1 cellular context compared by ENCODE assay signal in genomic region chr1:19799877-19800804, GRCh38.
A peak's percentile ranks its signal among the peaks of the same experiment; 100 is the strongest.
TF ChIP-seq lines count a peak whose summit lies in the region.

Gene TMCO4, minus strand, starts transcription at chr1:19799916. Its CDS starts 19,158 bp downstream, at chr1:19780758.

TF ChIP-seq in GM12878, 131 proteins besides CTCF, POLR2A, EP300 and RAD21 (continued from another document and continues in another):
- TF ChIP-seq CUX1 (IDR thresholded peaks at IDR 0.05; ENCODE audit: insufficient replicate concordance, low read depth, low read length) (no peak), MEF2B (IDR thresholded peaks at IDR 0.05; ENCODE audit: partially characterized antibody, poor library complexity, severe bottlenecking) (no peak), SMAD5 (IDR thresholded peaks at IDR 0.05; ENCODE audit: low read depth) (no peak), NR2C2 (IDR thresholded peaks at IDR 0.05; ENCODE audit: borderline replicate concordance, control insufficient read depth, insufficient read length, low read depth) (no peak), ZSCAN29 (IDR thresholded peaks at IDR 0.05) (no peak), GABPA (IDR thresholded peaks at IDR 0.05; ENCODE audit: low read depth) (no peak), ASH2L (IDR thresholded peaks at IDR 0.05; ENCODE audit: borderline replicate concordance, low read depth) (no peak), DPF2 (IDR thresholded peaks at IDR 0.05) (peak; percentile 58; the same call in 1 of the 2 replicates), NR2C1 (IDR thresholded peaks at IDR 0.05) (0 out of 2 replicates have a peak, but pooled peaks have one; percentile 2), LARP7 (IDR thresholded peaks at IDR 0.05) (0 out of 2 replicates have a peak, but pooled peaks have one; percentile 57), MTA2 (IDR thresholded peaks at IDR 0.05; ENCODE audit: low read depth) (no peak), RB1 (IDR thresholded peaks at IDR 0.05; ENCODE audit: borderline replicate concordance) (0 out of 2 replicates have a peak, but pooled peaks have one; percentile 7), RELB (IDR thresholded peaks at IDR 0.05; ENCODE audit: low read depth) (peak; percentile 49; the same call in 1 of the 2 replicates), ATF7 (IDR thresholded peaks at IDR 0.05; ENCODE audit: low read depth) (no peak), TBL1XR1 (IDR thresholded peaks at IDR 0.05; ENCODE audit: low read depth, low read length) (no peak), FOS (IDR thresholded peaks at IDR 0.05; ENCODE audit: borderline replicate concordance, extremely low read depth, insufficient read length) (no peak), FOXM1 (IDR thresholded peaks at IDR 0.05; ENCODE audit: low read depth, low read length) (no peak), SREBF1 (IDR thresholded peaks at IDR 0.05; ENCODE audit: low read length) (no peak), SREBF2 (IDR thresholded peaks at IDR 0.05; ENCODE audit: low read length) (no peak), ZNF217 (IDR thresholded peaks at IDR 0.05) (no peak), SP1 (IDR thresholded peaks at IDR 0.05; ENCODE audit: low read depth, low read length) (no peak), CREB1 (IDR thresholded peaks at IDR 0.05; ENCODE audit: low read depth) (no peak), IKZF2 (IDR thresholded peaks at IDR 0.05) (0 out of 4 replicates have a peak, but pooled peaks of 1 of the 2 experiments have one; percentile 35), KDM1A (IDR thresholded peaks at IDR 0.05; ENCODE audit: borderline replicate concordance) (no peak), RBBP5 (conservative IDR thresholded peaks at IDR 0.05) (no peak), RUNX3 (IDR thresholded peaks at IDR 0.05; ENCODE audit: low read length) (peak; percentile 77), SPI1 (IDR thresholded peaks at IDR 0.05; ENCODE audit: borderline replicate concordance, insufficient read depth, low read depth, low read length) (no peak), BCLAF1 (IDR thresholded peaks at IDR 0.05) (no peak)
- TF ChIP-seq, protein P1, sequence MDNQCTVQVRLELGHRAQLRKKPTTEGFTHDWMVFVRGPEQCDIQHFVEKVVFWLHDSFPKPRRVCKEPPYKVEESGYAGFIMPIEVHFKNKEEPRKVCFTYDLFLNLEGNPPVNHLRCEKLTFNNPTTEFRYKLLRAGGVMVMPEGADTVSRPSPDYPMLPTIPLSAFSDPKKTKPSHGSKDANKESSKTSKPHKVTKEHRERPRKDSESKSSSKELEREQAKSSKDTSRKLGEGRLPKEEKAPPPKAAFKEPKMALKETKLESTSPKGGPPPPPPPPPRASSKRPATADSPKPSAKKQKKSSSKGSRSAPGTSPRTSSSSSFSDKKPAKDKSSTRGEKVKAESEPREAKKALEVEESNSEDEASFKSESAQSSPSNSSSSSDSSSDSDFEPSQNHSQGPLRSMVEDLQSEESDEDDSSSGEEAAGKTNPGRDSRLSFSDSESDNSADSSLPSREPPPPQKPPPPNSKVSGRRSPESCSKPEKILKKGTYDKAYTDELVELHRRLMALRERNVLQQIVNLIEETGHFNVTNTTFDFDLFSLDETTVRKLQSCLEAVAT (IDR thresholded peaks at IDR 0.05), result peak; percentile 79
- TF ChIP-seq, protein P2, sequence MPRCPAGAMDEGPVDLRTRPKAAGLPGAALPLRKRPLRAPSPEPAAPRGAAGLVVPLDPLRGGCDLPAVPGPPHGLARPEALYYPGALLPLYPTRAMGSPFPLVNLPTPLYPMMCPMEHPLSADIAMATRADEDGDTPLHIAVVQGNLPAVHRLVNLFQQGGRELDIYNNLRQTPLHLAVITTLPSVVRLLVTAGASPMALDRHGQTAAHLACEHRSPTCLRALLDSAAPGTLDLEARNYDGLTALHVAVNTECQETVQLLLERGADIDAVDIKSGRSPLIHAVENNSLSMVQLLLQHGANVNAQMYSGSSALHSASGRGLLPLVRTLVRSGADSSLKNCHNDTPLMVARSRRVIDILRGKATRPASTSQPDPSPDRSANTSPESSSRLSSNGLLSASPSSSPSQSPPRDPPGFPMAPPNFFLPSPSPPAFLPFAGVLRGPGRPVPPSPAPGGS (IDR thresholded peaks at IDR 0.05; ENCODE audit: borderline replicate concordance, insufficient read depth, low read depth, low read length, poor library complexity, severe bottlenecking), result no peak
- TF ChIP-seq, protein P3, sequence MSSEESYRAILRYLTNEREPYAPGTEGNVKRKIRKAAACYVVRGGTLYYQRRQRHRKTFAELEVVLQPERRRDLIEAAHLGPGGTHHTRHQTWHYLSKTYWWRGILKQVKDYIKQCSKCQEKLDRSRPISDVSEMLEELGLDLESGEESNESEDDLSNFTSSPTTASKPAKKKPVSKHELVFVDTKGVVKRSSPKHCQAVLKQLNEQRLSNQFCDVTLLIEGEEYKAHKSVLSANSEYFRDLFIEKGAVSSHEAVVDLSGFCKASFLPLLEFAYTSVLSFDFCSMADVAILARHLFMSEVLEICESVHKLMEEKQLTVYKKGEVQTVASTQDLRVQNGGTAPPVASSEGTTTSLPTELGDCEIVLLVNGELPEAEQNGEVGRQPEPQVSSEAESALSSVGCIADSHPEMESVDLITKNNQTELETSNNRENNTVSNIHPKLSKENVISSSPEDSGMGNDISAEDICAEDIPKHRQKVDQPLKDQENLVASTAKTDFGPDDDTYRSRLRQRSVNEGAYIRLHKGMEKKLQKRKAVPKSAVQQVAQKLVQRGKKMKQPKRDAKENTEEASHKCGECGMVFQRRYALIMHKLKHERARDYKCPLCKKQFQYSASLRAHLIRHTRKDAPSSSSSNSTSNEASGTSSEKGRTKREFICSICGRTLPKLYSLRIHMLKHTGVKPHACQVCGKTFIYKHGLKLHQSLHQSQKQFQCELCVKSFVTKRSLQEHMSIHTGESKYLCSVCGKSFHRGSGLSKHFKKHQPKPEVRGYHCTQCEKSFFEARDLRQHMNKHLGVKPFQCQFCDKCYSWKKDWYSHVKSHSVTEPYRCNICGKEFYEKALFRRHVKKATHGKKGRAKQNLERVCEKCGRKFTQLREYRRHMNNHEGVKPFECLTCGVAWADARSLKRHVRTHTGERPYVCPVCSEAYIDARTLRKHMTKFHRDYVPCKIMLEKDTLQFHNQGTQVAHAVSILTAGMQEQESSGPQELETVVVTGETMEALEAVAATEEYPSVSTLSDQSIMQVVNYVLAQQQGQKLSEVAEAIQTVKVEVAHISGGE (CRISPR knock-in tag; IDR thresholded peaks at IDR 0.05), result no peak
- TF ChIP-seq, protein P4, sequence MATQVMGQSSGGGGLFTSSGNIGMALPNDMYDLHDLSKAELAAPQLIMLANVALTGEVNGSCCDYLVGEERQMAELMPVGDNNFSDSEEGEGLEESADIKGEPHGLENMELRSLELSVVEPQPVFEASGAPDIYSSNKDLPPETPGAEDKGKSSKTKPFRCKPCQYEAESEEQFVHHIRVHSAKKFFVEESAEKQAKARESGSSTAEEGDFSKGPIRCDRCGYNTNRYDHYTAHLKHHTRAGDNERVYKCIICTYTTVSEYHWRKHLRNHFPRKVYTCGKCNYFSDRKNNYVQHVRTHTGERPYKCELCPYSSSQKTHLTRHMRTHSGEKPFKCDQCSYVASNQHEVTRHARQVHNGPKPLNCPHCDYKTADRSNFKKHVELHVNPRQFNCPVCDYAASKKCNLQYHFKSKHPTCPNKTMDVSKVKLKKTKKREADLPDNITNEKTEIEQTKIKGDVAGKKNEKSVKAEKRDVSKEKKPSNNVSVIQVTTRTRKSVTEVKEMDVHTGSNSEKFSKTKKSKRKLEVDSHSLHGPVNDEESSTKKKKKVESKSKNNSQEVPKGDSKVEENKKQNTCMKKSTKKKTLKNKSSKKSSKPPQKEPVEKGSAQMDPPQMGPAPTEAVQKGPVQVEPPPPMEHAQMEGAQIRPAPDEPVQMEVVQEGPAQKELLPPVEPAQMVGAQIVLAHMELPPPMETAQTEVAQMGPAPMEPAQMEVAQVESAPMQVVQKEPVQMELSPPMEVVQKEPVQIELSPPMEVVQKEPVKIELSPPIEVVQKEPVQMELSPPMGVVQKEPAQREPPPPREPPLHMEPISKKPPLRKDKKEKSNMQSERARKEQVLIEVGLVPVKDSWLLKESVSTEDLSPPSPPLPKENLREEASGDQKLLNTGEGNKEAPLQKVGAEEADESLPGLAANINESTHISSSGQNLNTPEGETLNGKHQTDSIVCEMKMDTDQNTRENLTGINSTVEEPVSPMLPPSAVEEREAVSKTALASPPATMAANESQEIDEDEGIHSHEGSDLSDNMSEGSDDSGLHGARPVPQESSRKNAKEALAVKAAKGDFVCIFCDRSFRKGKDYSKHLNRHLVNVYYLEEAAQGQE (IDR thresholded peaks at IDR 0.05; ENCODE audit: low read depth, low read length), result no peak
- TF ChIP-seq, protein P5, sequence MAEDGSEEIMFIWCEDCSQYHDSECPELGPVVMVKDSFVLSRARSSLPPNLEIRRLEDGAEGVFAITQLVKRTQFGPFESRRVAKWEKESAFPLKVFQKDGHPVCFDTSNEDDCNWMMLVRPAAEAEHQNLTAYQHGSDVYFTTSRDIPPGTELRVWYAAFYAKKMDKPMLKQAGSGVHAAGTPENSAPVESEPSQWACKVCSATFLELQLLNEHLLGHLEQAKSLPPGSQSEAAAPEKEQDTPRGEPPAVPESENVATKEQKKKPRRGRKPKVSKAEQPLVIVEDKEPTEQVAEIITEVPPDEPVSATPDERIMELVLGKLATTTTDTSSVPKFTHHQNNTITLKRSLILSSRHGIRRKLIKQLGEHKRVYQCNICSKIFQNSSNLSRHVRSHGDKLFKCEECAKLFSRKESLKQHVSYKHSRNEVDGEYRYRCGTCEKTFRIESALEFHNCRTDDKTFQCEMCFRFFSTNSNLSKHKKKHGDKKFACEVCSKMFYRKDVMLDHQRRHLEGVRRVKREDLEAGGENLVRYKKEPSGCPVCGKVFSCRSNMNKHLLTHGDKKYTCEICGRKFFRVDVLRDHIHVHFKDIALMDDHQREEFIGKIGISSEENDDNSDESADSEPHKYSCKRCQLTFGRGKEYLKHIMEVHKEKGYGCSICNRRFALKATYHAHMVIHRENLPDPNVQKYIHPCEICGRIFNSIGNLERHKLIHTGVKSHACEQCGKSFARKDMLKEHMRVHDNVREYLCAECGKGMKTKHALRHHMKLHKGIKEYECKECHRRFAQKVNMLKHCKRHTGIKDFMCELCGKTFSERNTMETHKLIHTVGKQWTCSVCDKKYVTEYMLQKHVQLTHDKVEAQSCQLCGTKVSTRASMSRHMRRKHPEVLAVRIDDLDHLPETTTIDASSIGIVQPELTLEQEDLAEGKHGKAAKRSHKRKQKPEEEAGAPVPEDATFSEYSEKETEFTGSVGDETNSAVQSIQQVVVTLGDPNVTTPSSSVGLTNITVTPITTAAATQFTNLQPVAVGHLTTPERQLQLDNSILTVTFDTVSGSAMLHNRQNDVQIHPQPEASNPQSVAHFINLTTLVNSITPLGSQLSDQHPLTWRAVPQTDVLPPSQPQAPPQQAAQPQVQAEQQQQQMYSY (CRISPR knock-in tag; IDR thresholded peaks at IDR 0.05), result no peak
